ENCODE assay signal across 8 cellular contexts in the genomic region with DNA sequence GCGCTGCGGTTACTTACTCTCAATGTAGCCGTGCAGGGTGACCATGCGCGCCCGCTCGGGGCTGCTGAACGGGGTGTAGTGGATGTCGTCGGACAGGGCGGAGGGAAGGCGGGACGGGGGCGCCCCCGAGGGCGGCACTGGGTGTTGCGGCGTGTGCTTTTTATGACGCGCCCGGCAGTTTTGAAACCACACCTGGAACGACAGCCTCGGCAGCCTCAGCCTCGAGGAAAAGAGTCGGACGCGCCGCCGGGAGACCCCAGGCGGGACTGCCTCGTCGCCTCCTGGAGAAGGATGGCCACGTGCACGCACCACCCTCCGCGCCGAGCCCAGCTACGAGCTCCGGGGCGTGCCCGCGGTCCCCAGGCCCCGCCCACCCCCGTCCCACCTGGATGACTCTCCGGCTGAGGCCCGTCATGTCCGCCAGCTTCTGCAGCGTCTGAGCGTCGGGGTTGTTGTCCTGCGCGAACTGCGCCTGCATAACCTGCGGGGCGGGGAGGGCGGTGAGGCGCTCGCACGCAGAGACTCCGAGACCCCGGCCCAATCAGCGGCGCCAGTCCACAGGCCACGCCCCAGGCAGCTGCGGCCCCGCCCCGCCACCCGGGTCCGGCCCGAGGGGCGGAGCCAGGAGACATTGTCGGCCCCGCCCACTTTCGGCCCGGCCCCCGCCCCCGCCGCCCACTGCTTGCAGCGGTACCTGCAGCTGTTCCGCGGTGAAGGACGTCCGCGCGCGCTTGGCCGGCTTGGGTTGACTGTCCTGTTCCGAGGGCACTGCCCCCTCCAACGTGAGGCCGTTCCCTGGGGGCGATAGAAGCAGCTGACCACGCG. TPM values are rescaled to one million over a fixed set of nuclear protein-coding genes. Genes with fewer than 3 reads are reported as not detected.
DNase-seq lines count a peak whose midpoint lies in the region; ATAC-seq lines count a peak whose summit lies in the region.

No MANE protein-coding gene starts in this region.

- ATAC-seq in HG02623 (IDR thresholded peaks at IDR 0.05; ENCODE audit: unreplicated experiment), result no peak

- DNase-seq in NOMO-1 (lab: John Stamatoyannopoulos, UW; ENCODE audit: unreplicated experiment in 2 of 2) (peak; percentile 9 to 48), NOMO-1 treated with DMSO at 0.1 percent for 48 hours (lab: John Stamatoyannopoulos, UW; ENCODE audit: unreplicated experiment) (no peak), M059J (ENCODE audit: low read depth) (peak; percentile 59), SK-N-DZ (ENCODE audit: low spot score) (peak; percentile 91), astrocyte of the hippocampus (ENCODE audit: low read depth, low spot score) (peak; percentile 50), kidney tubule cell (ENCODE audit: low spot score) (peak; percentile 61)
- peak in 2 of 3 experiments; percentile 9 to 59 for DNase-seq in stimulated activated CD4-positive, alpha-beta T cell treated with anti-CD3 and anti-CD28 coated beads, TNF-alpha, amount 100 ng/mL, for 24 hours (ENCODE audit: low read depth in 3 of 3)

RNA-seq across cellular contexts. Expression of gene LHX6, which starts 15.0 kb away (rescaled TPM):
- total RNA-seq in M059J (2014; rRNA removed; shearing (Covaris generic)), result 0.05 and 0.37 TPM in 2 replicates
- polyA plus RNA-seq in SK-N-DZ (2014; cell fraction: cytosol; rRNA removed), result 6.0 and 7.8 TPM in 2 replicates
- polyA plus RNA-seq in SK-N-DZ (2014; cell fraction: nucleus; rRNA removed), result 5.3 and 7.8 TPM in 2 replicates

RNA-seq across cellular contexts. Expression of gene RBM18, which starts 50.8 kb away (rescaled TPM):
- total RNA-seq in M059J (2014; rRNA removed; shearing (Covaris generic)), result 12.6 and 18.1 TPM in 2 replicates
- polyA plus RNA-seq in SK-N-DZ (2014; cell fraction: cytosol; rRNA removed), result 14.4 and 15.4 TPM in 2 replicates
- 15.1 and 25.7 TPM in 2 replicates for polyA plus RNA-seq in SK-N-DZ (2014; cell fraction: nucleus; rRNA removed)

RNA-seq across cellular contexts. Expression of gene MRRF, which starts 50.9 kb away (rescaled TPM):
- total RNA-seq in M059J (2014; rRNA removed; shearing (Covaris generic)), result 27.3 and 37.9 TPM in 2 replicates
- polyA plus RNA-seq in SK-N-DZ (2014; cell fraction: cytosol; rRNA removed), result 53.6 and 62.6 TPM in 2 replicates
- 93.9 and 107 TPM in 2 replicates for polyA plus RNA-seq in SK-N-DZ (2014; cell fraction: nucleus; rRNA removed)

RNA-seq across cellular contexts. Expression of gene MORN5, which starts 54.1 kb away (rescaled TPM):
- total RNA-seq in M059J (2014; rRNA removed; shearing (Covaris generic)), result not detected in 2 replicates
- not detected in 2 replicates for polyA plus RNA-seq in SK-N-DZ (2014; cell fraction: cytosol; rRNA removed)
- polyA plus RNA-seq in SK-N-DZ (2014; cell fraction: nucleus; rRNA removed), result not detected in 2 replicates

RNA-seq across cellular contexts. Expression of gene NDUFA8, which starts 54.2 kb away (rescaled TPM):
- 69.3 and 93.4 TPM in 2 replicates for total RNA-seq in M059J (2014; rRNA removed; shearing (Covaris generic))
- 38.0 and 51.3 TPM in 2 replicates for polyA plus RNA-seq in SK-N-DZ (2014; cell fraction: cytosol; rRNA removed)
- 43.3 and 50.4 TPM in 2 replicates for polyA plus RNA-seq in SK-N-DZ (2014; cell fraction: nucleus; rRNA removed)
